ENCODE assay signal across 12 cellular contexts in the genomic region with DNA sequence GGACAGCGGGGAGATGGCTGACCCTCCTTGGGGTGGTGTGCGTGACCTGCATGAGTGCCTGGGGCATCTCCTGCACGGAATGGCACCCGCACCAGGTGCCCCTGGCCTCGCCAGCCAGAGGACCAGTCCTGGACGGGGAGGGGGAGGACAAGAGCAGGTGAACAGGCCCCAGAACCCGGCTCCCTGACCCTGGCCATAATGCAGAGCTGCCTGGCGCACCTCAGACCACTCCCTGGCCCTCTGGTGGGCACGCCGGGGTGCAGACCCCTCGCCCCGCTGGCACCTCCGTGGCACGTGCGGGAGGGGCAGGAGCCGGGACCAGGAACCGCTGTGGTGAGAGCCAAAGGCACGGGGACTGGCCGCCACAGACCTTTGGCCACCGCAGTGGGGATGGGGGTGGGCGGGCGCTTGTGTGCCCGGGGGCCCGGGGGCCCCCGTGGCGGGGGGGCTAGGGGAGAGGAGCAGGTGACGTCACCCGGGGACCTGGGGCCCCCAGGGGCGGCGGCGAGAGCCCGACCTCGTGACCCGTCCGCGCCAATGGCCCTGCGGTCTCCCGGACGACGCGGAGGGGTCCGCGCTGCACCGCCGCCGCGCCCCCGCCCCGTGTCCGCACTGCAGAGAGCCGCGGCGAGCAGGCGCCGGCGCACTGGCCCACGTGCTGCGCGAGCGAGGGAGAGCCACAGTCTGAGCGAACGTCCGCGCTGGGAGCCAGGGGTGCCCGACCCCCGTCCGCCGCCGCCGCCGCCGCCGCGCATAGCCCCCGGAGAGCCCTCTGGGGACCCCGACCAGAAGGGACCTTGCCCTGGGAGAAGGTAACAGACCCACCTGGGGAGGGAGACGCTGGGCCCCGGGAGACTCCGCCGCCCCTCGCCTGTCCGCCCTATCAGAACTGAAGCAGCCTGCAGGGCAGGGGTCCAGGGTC. TPM values are rescaled to one million over a fixed set of nuclear protein-coding genes. Genes with fewer than 3 reads are reported as not detected.
DNase-seq lines count a peak whose midpoint lies in the region; ATAC-seq and TF ChIP-seq lines count a peak whose summit lies in the region.
"Had no signal": no experiment of that assay in that cellular context is flagged by ENCODE, and none has a peak within 500 bp of the region (broad histone marks: within the 10 kb centered on the region; RNA-seq: fewer than 3 reads in every experiment).

Gene PNMA3, plus strand, starts transcription at position 644 of the 922 bp plus-strand sequence. CDS start 586 bp downstream, outside the sequence.

- intact Hi-C loops in psoas muscle (cut with DNase I): no loop called here

- ATAC-seq in psoas muscle: peak in 2 of 4 donors; percentile 32 to 53
- no peak for ATAC-seq in HG02571 (IDR thresholded peaks at IDR 0.05; ENCODE audit: unreplicated experiment)
- ATAC-seq: activated CD4-positive, CD25-positive, alpha-beta regulatory T cell treated with anti-CD3 and anti-CD28 coated beads, Interleukin-2, amount 50 U/mL, for 24 hours had no signal

- H3K4me2 ChIP-seq in SK-N-SH: no peak within 1 kb of the TSS

- H3K9me3 ChIP-seq in SK-N-SH (no peaks in the 10 kb centered on the region), iPS-18c (ENCODE audit: control insufficient read depth, insufficient read depth, low read length) (peaks cover 17% of the 10 kb centered on the region), psoas muscle (no peaks in the 10 kb centered on the region)

- no peaks in the 10 kb centered on the region for H4K20me1 ChIP-seq in SK-N-SH (ENCODE audit: insufficient read depth)

- CTCF ChIA-PET in SK-N-SH (lab: Yijun Ruan, JAX): no interaction called here

- no peak for TF ChIP-seq EP300 in SK-N-SH (IDR thresholded peaks at IDR 0.05; ENCODE audit: borderline replicate concordance in 1 of 2, low read depth in 1 of 2, low read length in 1 of 2)

- H3K36me3 ChIP-seq in SK-N-SH (replicated peaks in 1 of 2; ENCODE audit: control insufficient read depth in 1 of 2, insufficient read depth in 2 of 2, low read length in 1 of 2): no peaks in the 10 kb centered on the region
- no peaks in the 10 kb centered on the region for H3K36me3 ChIP-seq in psoas muscle (ENCODE audit: insufficient read depth in 1 of 2, low read depth in 1 of 2)

- TF ChIP-seq CTCF in SK-N-SH (IDR thresholded peaks at IDR 0.05) (no peak), psoas muscle (IDR thresholded peaks at IDR 0.05) (no peak)

- no peak within 1 kb of the TSS for H2AFZ ChIP-seq in SK-N-SH (ENCODE audit: low read depth)

- POLR2A ChIA-PET in SK-N-SH (lab: Yijun Ruan, JAX): no interaction called here

- peak within 1 kb of the TSS in 1 of 2 experiments; percentile 19; a peak in 1 of 4 replicates for H3K4me3 ChIP-seq in SK-N-SH (ENCODE audit: low read depth in 2 of 2, low read length in 1 of 2)
- peak within 1 kb of the TSS; percentile 20; the same call in 1 of the 2 replicates for H3K4me3 ChIP-seq in iPS-18c (ENCODE audit: insufficient read depth, low read depth, low read length)
- H3K4me3 ChIP-seq in psoas muscle: peak within 1 kb of the TSS; percentile 43

- H3K27ac ChIP-seq in SK-N-SH (ENCODE audit: low read depth in 2 of 2, low read length in 1 of 2): no peak within 1 kb of the TSS
- no peak within 1 kb of the TSS for H3K27ac ChIP-seq in psoas muscle
- H3K27ac ChIP-seq: RWPE1 had no signal

- no peaks in the 10 kb centered on the region for H3K9me2 ChIP-seq in SK-N-SH

- WGBS in SK-N-SH (ENCODE audit: low lambda C conversion rate): 36% methylated on average over 7 of the region's 82 CpGs
- 8 to 37% (median 11%) methylated on average over 9 to 77 of the region's 82 CpGs for WGBS in psoas muscle, 3 donors

- H3K27me3 ChIP-seq in SK-N-SH (ENCODE audit: insufficient read depth) (peaks cover 24% of the 10 kb centered on the region), psoas muscle (ENCODE audit: insufficient read depth in 3 of 3, low read length in 2 of 3) (peaks cover 0 to 48% (median 3%) of the 10 kb centered on the region in 3 donors)

- H3F3A ChIP-seq in SK-N-SH (replicated peaks; ENCODE audit: insufficient read depth): no peaks in the 10 kb centered on the region

- DNase-seq in NCI-H2227 (lab: John Stamatoyannopoulos, UW; ENCODE audit: unreplicated experiment): peak; percentile 56
- DNase-seq in NCI-H2227 treated with DMSO at 0.1 percent for 48 hours (lab: John Stamatoyannopoulos, UW): no peak
- peak; percentile 79 for DNase-seq in SK-N-SH
- peak in 1 of 2 donors; percentile 51 for DNase-seq in psoas muscle
- DNase-seq in NCI-H446 treated with DMSO at 0.1 percent for 48 hours (lab: John Stamatoyannopoulos, UW): no peak
- no peak for DNase-seq in stimulated activated CD8-positive, alpha-beta memory T cell treated with anti-CD3 and anti-CD28 coated beads, Interleukin-4, amount 100 ng/mL, for 48 hours
- DNase-seq: HCEC 1CT had no signal

- H3K79me2 ChIP-seq in SK-N-SH (ENCODE audit: insufficient read depth): no peaks in the 10 kb centered on the region

- no peak within 1 kb of the TSS for H3K9ac ChIP-seq in SK-N-SH

- H3K4me1 ChIP-seq in SK-N-SH (ENCODE audit: control insufficient read depth in 1 of 2, insufficient read depth in 2 of 2, low read depth in 1 of 2, low read length in 1 of 2) (no peaks in the 10 kb centered on the region; a peak in 1 of 4 replicates), psoas muscle (no peaks in the 10 kb centered on the region)

- TF ChIP-seq RAD21 in SK-N-SH (IDR thresholded peaks at IDR 0.05; ENCODE audit: low read length): no peak

TF ChIP-seq in SK-N-SH, 30 proteins besides CTCF, POLR2A, EP300 and RAD21:
- TF ChIP-seq GABPA (IDR thresholded peaks at IDR 0.05; ENCODE audit: low read depth) (no peak), POLR2AphosphoS5 (IDR thresholded peaks at IDR 0.05; ENCODE audit: low read depth, low read length) (no peak), SMC3 (IDR thresholded peaks at IDR 0.05; ENCODE audit: low read depth, low read length) (no peak), TCF12 (IDR thresholded peaks at IDR 0.05) (no peak), TAF1 (IDR thresholded peaks at IDR 0.05; ENCODE audit: borderline replicate concordance, low read depth, low read length) (no peak), RFX5 (IDR thresholded peaks at IDR 0.05; ENCODE audit: low read length) (no peak), EZH2phosphoT487 (IDR thresholded peaks at IDR 0.05; ENCODE audit: borderline replicate concordance, low read depth) (no peak), TEAD4 (IDR thresholded peaks at IDR 0.05; ENCODE audit: borderline replicate concordance, insufficient read depth) (no peak), GATA2 (CRISPR knock-in tag; IDR thresholded peaks at IDR 0.05) (no peak), NFIC (IDR thresholded peaks at IDR 0.05; ENCODE audit: borderline replicate concordance) (no peak), MEF2A (IDR thresholded peaks at IDR 0.05; ENCODE audit: borderline replicate concordance, low read depth) (no peak), MXI1 (IDR thresholded peaks at IDR 0.05; ENCODE audit: low read depth, low read length) (no peak), JUND (IDR thresholded peaks at IDR 0.05) (no peak), RXRA (IDR thresholded peaks at IDR 0.05; ENCODE audit: borderline replicate concordance, low read depth) (no peak)
- TF ChIP-seq, protein P1, sequence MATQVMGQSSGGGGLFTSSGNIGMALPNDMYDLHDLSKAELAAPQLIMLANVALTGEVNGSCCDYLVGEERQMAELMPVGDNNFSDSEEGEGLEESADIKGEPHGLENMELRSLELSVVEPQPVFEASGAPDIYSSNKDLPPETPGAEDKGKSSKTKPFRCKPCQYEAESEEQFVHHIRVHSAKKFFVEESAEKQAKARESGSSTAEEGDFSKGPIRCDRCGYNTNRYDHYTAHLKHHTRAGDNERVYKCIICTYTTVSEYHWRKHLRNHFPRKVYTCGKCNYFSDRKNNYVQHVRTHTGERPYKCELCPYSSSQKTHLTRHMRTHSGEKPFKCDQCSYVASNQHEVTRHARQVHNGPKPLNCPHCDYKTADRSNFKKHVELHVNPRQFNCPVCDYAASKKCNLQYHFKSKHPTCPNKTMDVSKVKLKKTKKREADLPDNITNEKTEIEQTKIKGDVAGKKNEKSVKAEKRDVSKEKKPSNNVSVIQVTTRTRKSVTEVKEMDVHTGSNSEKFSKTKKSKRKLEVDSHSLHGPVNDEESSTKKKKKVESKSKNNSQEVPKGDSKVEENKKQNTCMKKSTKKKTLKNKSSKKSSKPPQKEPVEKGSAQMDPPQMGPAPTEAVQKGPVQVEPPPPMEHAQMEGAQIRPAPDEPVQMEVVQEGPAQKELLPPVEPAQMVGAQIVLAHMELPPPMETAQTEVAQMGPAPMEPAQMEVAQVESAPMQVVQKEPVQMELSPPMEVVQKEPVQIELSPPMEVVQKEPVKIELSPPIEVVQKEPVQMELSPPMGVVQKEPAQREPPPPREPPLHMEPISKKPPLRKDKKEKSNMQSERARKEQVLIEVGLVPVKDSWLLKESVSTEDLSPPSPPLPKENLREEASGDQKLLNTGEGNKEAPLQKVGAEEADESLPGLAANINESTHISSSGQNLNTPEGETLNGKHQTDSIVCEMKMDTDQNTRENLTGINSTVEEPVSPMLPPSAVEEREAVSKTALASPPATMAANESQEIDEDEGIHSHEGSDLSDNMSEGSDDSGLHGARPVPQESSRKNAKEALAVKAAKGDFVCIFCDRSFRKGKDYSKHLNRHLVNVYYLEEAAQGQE (IDR thresholded peaks at IDR 0.05; ENCODE audit: low read depth, low read length): no peak
- TF ChIP-seq, protein P2, sequence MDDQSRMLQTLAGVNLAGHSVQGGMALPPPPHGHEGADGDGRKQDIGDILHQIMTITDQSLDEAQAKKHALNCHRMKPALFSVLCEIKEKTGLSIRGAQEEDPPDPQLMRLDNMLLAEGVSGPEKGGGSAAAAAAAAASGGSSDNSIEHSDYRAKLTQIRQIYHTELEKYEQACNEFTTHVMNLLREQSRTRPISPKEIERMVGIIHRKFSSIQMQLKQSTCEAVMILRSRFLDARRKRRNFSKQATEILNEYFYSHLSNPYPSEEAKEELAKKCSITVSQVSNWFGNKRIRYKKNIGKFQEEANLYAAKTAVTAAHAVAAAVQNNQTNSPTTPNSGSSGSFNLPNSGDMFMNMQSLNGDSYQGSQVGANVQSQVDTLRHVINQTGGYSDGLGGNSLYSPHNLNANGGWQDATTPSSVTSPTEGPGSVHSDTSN (IDR thresholded peaks at IDR 0.05): no peak

RNA-seq across cellular contexts. Expression of gene PNMA3, which starts in this region (rescaled TPM):
- polyA plus RNA-seq in SK-N-SH (2012; rRNA removed) (0.12 and 0.19 TPM in 2 replicates), psoas muscle (under 1 TPM; 0.03 to 0.04 (median 0.04) TPM)
- polyA plus RNA-seq in SK-N-SH (2012; cell fraction: cytosol; rRNA removed): 0.10 and 0.13 TPM in 2 replicates
- 0.93 and 0.96 TPM in 2 replicates for polyA plus RNA-seq in SK-N-SH (2012; cell fraction: nucleus; rRNA removed)
- total RNA-seq in psoas muscle: under 1 TPM in 3 of 4 donors, not detected in 1; 0.10 to 0.69 (median 0.30) TPM
- total RNA-seq: osteocyte had no signal

Comparison
In these comparisons a context has a peak if more than half of its experiments do, and no peak if none do; other contexts are left out.
1. Peak in DNase-seq in SK-N-SH; RNA of the gene not detected or under 1 TPM.